ENCODE assay signal across 23 cellular contexts in the genomic region with DNA sequence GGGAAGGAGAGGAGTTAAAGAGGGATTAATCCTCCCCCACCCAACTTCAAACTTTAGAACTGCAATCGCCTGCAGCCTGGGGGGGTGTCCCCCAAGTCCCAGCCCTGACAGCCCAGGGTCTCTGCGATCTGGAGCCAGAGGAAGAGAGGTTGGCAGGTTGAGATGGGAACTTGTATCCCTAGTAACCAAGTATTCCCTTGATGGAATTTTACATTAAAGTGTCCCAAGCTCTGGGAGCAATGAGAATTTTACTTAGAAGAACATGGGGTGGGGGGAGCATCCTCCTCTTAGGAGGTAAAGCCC. TPM values are rescaled to one million over a fixed set of nuclear protein-coding genes. Genes with fewer than 3 reads are reported as not detected.
DNase-seq lines count a peak whose midpoint lies in the region; ATAC-seq and TF ChIP-seq lines count a peak whose summit lies in the region.
"Had no signal": no experiment of that assay in that cellular context is flagged by ENCODE, and none has a peak within 500 bp of the region (broad histone marks: within the 10 kb centered on the region; RNA-seq: fewer than 3 reads in every experiment).

No MANE protein-coding gene starts in this region.

- H2BK5ac ChIP-seq in IMR-90 (ENCODE audit: low read depth, low read length, poor library complexity, severe bottlenecking) = no peak overlapping the region

- H3K4me3 Mint-ChIP-seq in nephron (peak overlapping the region; percentile 73 to 84 (median 82)), type B pancreatic cell (peak overlapping the region; percentile 74)
- H3K4me3 Mint-ChIP-seq: activated naive CD8-positive, alpha-beta T cell treated with anti-CD3 and anti-CD28 coated beads, Interleukin-2, amount 10 ng/mL, durations not matched to agents 7 days and 5 days; dendritic cell treated with granulocyte-macrophage colony-stimulating factor and Interleukin-4, amounts not matched to agents 40 ng/mL and 50 ng/mL, for 4 days; immature natural killer cell; stimulated activated naive CD8-positive, alpha-beta T cell treated with anti-CD3 and anti-CD28 coated beads, Interleukin-15, Interleukin-2, amounts not matched to agents 100 ng/mL and 50 ng/mL, for 24 hours had no signal

- no peak overlapping the region; the same call in 1 of the 2 replicates for H2BK20ac ChIP-seq in IMR-90 (ENCODE audit: low read depth, low read length)

- dilution Hi-C loops in IMR-90 (cut with HindIII; ENCODE audit: low sequenced_read_pairs, unreplicated experiment) = no loop called here

- H3K27ac Mint-ChIP-seq in nephron = peak overlapping the region; percentile 87 to 99 (median 98)
- no peak overlapping the region for H3K27ac Mint-ChIP-seq in type B pancreatic cell
- H3K27ac Mint-ChIP-seq: activated naive CD8-positive, alpha-beta T cell treated with anti-CD3 and anti-CD28 coated beads, Interleukin-2, amount 10 ng/mL, durations not matched to agents 7 days and 5 days; CD4-positive, CD25-positive, alpha-beta regulatory T cell; dendritic cell treated with granulocyte-macrophage colony-stimulating factor and Interleukin-4, amounts not matched to agents 40 ng/mL and 50 ng/mL, for 4 days; immature natural killer cell; stimulated activated naive CD8-positive, alpha-beta T cell treated with anti-CD3 and anti-CD28 coated beads, Interleukin-15, Interleukin-2, amounts not matched to agents 100 ng/mL and 50 ng/mL, for 24 hours had no signal

- peaks cover 27 to 63% of the 10 kb centered on the region in 2 experiments for H3K79me1 ChIP-seq in IMR-90 (ENCODE audit: low read depth in 1 of 2, low read length in 2 of 2)

- CTCF ChIA-PET in IMR-90 (lab: Yijun Ruan, JAX) = no interaction called here

- H3K36me3 ChIP-seq in IMR-90 (ENCODE audit: control insufficient read depth, insufficient read depth, low read length) = peaks cover 21% of the 10 kb centered on the region
- H3K36me3 ChIP-seq: right atrium auricular region, WERI-Rb-1 had no signal

- BruUV-seq in IMR-90 (replicated peaks; lab: Mats Ljungman, UMichigan) = no TSS peak

- in situ Hi-C loops in IMR-90 (cut with MboI; ENCODE audit: low sequenced_read_pairs) = loop anchor here (10.0 to 25.0 kb wide), 5 partner anchors 490 to 1263 kb away; no protein-coding TSS in a partner anchor

- peak overlapping the region; percentile 47 for H4K5ac ChIP-seq in IMR-90 (ENCODE audit: low read depth, low read length)

- H3K27me3 Mint-ChIP-seq in nephron (ENCODE audit: low read depth) (peaks cover 73% of the 10 kb centered on the region), type B pancreatic cell (peaks cover 82% of the 10 kb centered on the region)

- H3K4me1 Mint-ChIP-seq in nephron (peaks cover 74% of the 10 kb centered on the region), type B pancreatic cell (ENCODE audit: unreplicated experiment) (peaks cover 45% of the 10 kb centered on the region)

- no peak overlapping the region for H2AK5ac ChIP-seq in IMR-90 (ENCODE audit: low read depth, low read length)

- H2BK120ac ChIP-seq in IMR-90 (ENCODE audit: low read depth, low read length) = peak overlapping the region; percentile 13

- H3K27me3 ChIP-seq in IMR-90 (ENCODE audit: control insufficient read depth, insufficient read depth, low read length) (no peaks in the 10 kb centered on the region), dorsolateral prefrontal cortex (peaks cover 0 to 47% (median 4%) of the 10 kb centered on the region in 45 donors)
- H3K27me3 ChIP-seq: right atrium auricular region had no signal

- POLR2A ChIA-PET in IMR-90 (lab: Charles Lee; ENCODE audit: unreplicated experiment) = no interaction called here

- intact Hi-C loops in IMR-90 (cut with micrococcal nuclease) = loop anchor here (2.0 to 5.0 kb wide), 2 partner anchors 72 to 738 kb away; no protein-coding TSS in a partner anchor
- intact Hi-C loops in dorsolateral prefrontal cortex (cut with DNase I) = loop anchor here (5.0 to 10.0 kb wide), 3 partner anchors 373 to 890 kb away; no protein-coding TSS in a partner anchor

- H3K4me2 ChIP-seq in IMR-90 (ENCODE audit: low read depth, low read length) = peak overlapping the region; percentile 69

- H2AFZ ChIP-seq in IMR-90 (replicated peaks; ENCODE audit: low read length, poor library complexity) = no peak overlapping the region

- no peak for ATAC-seq in IMR-90 (ENCODE audit: low read depth)
- ATAC-seq: mucosa of descending colon had no signal

- H3K4me1 ChIP-seq in IMR-90 (ENCODE audit: control insufficient read depth, insufficient read depth, low read length) = peaks cover 16% of the 10 kb centered on the region

- H2BK15ac ChIP-seq in IMR-90 (ENCODE audit: low read depth, low read length) = no peak overlapping the region; the same call in 2 of the 3 replicates

- 0 out of 2 replicates have a peak overlapping the region, but pooled peaks have one; percentile 3 for H3K4ac ChIP-seq in IMR-90 (ENCODE audit: low read depth, low read length)

- peak overlapping the region; percentile 60; the same call in 1 of the 2 replicates for H3K9ac ChIP-seq in IMR-90 (ENCODE audit: low read depth, low read length)

- H3K36me3 Mint-ChIP-seq in nephron (ENCODE audit: low read depth) = peaks cover 3% of the 10 kb centered on the region
- H3K36me3 Mint-ChIP-seq in type B pancreatic cell = no peaks in the 10 kb centered on the region
- H3K36me3 Mint-ChIP-seq: immature natural killer cell had no signal

- H3K9me1 ChIP-seq in IMR-90 (ENCODE audit: insufficient read depth, low read length) = no peaks in the 10 kb centered on the region

- H3K56ac ChIP-seq in IMR-90 (ENCODE audit: extremely low read depth, insufficient read depth, low read length) = no peak overlapping the region

- H3K9me3 ChIP-seq in IMR-90 (ENCODE audit: control insufficient read depth, insufficient read depth, low read length) = no peaks in the 10 kb centered on the region
- H3K9me3 ChIP-seq: mucosa of descending colon, right atrium auricular region had no signal

- H3K23ac ChIP-seq in IMR-90 (ENCODE audit: low read depth, low read length) = 0 out of 2 replicates have a peak overlapping the region, but pooled peaks have one; percentile 55

- no peak overlapping the region for H3K27ac ChIP-seq in IMR-90 (ENCODE audit: insufficient read depth, low read length)
- peak overlapping the region in 56 of 59 donors; percentile 4 to 100 (median 90) for H3K27ac ChIP-seq in dorsolateral prefrontal cortex
- H3K27ac ChIP-seq: WERI-Rb-1 had no signal

- no peak overlapping the region; the same call in none of the 2 replicates for H3K14ac ChIP-seq in IMR-90 (replicated peaks; ENCODE audit: low read depth, low read length)

- no peak for TF ChIP-seq RAD21 in IMR-90 (IDR thresholded peaks at IDR 0.05; ENCODE audit: low read length)

- TF ChIP-seq POLR2A in IMR-90 (IDR thresholded peaks at IDR 0.05; ENCODE audit: low read depth, low read length) = no peak

- H3K4me3 ChIP-seq in IMR-90 (ENCODE audit: insufficient read depth, low read depth, low read length) (no peak overlapping the region), dorsolateral prefrontal cortex (peak overlapping the region in 33 of 59 donors; percentile 1 to 90 (median 25))
- H3K4me3 ChIP-seq: mucosa of descending colon, right atrium auricular region had no signal

- no peaks in the 10 kb centered on the region for H4K20me1 ChIP-seq in IMR-90 (ENCODE audit: insufficient read depth, low read length)

- H3K9me3 Mint-ChIP-seq in nephron (no peaks in the 10 kb centered on the region), type B pancreatic cell (no peaks in the 10 kb centered on the region)
- H3K9me3 Mint-ChIP-seq: activated naive CD8-positive, alpha-beta T cell treated with anti-CD3 and anti-CD28 coated beads, Interleukin-2, amount 10 ng/mL, durations not matched to agents 7 days and 5 days; dendritic cell treated with granulocyte-macrophage colony-stimulating factor and Interleukin-4, amounts not matched to agents 40 ng/mL and 50 ng/mL, for 4 days; stimulated activated naive CD8-positive, alpha-beta T cell treated with anti-CD3 and anti-CD28 coated beads, Interleukin-15, Interleukin-2, amounts not matched to agents 100 ng/mL and 50 ng/mL, for 24 hours had no signal

- DNase-seq in IMR-90 (no peak), dorsolateral prefrontal cortex (no peak), type B pancreatic cell (ENCODE audit: extremely low spot score, unreplicated experiment) (no peak), NCI-H748 (lab: John Stamatoyannopoulos, UW; ENCODE audit: unreplicated experiment) (no peak), mesenteric fat pad (ENCODE audit: low spot score) (no peak), NCI-H146 (lab: John Stamatoyannopoulos, UW) (no peak)
- DNase-seq: activated CD4-positive, alpha-beta T cell treated with anti-CD3 and anti-CD28 coated beads, Interleukin-2, amount 50 U/mL, for 1 hour; activated naive CD8-positive, alpha-beta T cell treated with anti-CD3 and anti-CD28 coated beads, Interleukin-2, amount 10 ng/mL, durations not matched to agents 7 days and 5 days; CD4-positive, CD25-positive, alpha-beta regulatory T cell; foreskin fibroblast; immature natural killer cell; mucosa of descending colon; NCI-H2029; NCI-H2227 treated with DMSO at 0.1 percent for 48 hours; NCI-H774; nucleus accumbens; stimulated activated CD4-positive, alpha-beta T cell treated with anti-CD3 and anti-CD28 coated beads, Interleukin-12 subunit alpha, Interleukin-12 subunit beta, amount 100 ng/mL, for 4 hours; trophoblast cell; WERI-Rb-1 had no signal

- peak overlapping the region; percentile 3 to 27; a peak in 1 of 4 replicates for H4K8ac ChIP-seq in IMR-90 (ENCODE audit: low read depth in 2 of 2, low read length in 2 of 2)

- TF ChIP-seq CTCF in IMR-90 (conservative IDR thresholded peaks at IDR 0.05; ENCODE audit: low read depth, low read length) (no peak), dorsolateral prefrontal cortex (IDR thresholded peaks at IDR 0.05 in 54 of 56, conservative IDR thresholded peaks at IDR 0.05 in 2 of 56; ENCODE audit: low read depth in 1 of 56, partially characterized antibody in 56 of 56) (no peak), nephron (IDR thresholded peaks at IDR 0.05; ENCODE audit: unreplicated experiment in 3 of 3) (no peak), type B pancreatic cell (conservative IDR thresholded peaks at IDR 0.05) (no peak)

- no peak overlapping the region for H4K91ac ChIP-seq in IMR-90 (ENCODE audit: insufficient read depth, low read depth, low read length)

- peak overlapping the region; percentile 58 for H3K18ac ChIP-seq in IMR-90 (ENCODE audit: low read depth, low read length)

- no CpG with 5 or more reads among the region's 2 CpGs for WGBS in IMR-90 (ENCODE audit: extremely low coverage in 2 of 2, insufficient read length in 1 of 2), 2 experiments

- H2AK9ac ChIP-seq in IMR-90 (replicated peaks; ENCODE audit: low read depth, low read length, poor library complexity) = peak overlapping the region; percentile 26

RNA-seq across cellular contexts. Expression of gene NR2F1-AS1, which starts 6.1 kb away (rescaled TPM):
- total RNA-seq in IMR-90 (2012; rRNA removed) = 12.5 and 17.8 TPM in 2 replicates
- 12.1 and 12.8 TPM in 2 replicates for polyA plus RNA-seq in IMR-90 (2012; rRNA removed)
- 3.6 and 4.5 TPM in 2 replicates for polyA plus RNA-seq in IMR-90 (2012; cell fraction: cytosol; rRNA removed)
- 7.6 and 30.6 TPM in 2 replicates for polyA plus RNA-seq in IMR-90 (2012; cell fraction: nucleus; rRNA removed; ENCODE audit: low replicate concordance)
- 100 to 1,000 TPM in 43 of 120 experiments, 10 to 100 TPM in 77; 42.2 to 125 (median 96.4) TPM for total RNA-seq in dorsolateral prefrontal cortex
- 1.8 and 19.0 TPM in 2 replicates for total RNA-seq in type B pancreatic cell (ENCODE audit: low replicate concordance)
- 23.2 TPM for total RNA-seq in mesenteric fat pad
- total RNA-seq: activated naive CD8-positive, alpha-beta T cell treated with anti-CD3 and anti-CD28 coated beads, Interleukin-2, amount 10 ng/mL, durations not matched to agents 7 days and 5 days; CD4-positive, CD25-positive, alpha-beta regulatory T cell had no signal
- polyA plus RNA-seq: CD4-positive, CD25-positive, alpha-beta regulatory T cell; immature natural killer cell had no signal

RNA-seq across cellular contexts. Expression of gene NR2F1, which starts 8.1 kb away (rescaled TPM):
- total RNA-seq in IMR-90 (2012; rRNA removed) (18.1 and 19.0 TPM in 2 replicates), dorsolateral prefrontal cortex (100 to 1,000 TPM in 56 of 120 experiments, 10 to 100 TPM in 64; 46.1 to 145 (median 98.5) TPM), type B pancreatic cell (ENCODE audit: low replicate concordance) (6.6 and 126 TPM in 2 replicates), mesenteric fat pad (71.5 TPM)
- polyA plus RNA-seq in IMR-90 (2012; rRNA removed) = 160 and 175 TPM in 2 replicates
- 80.6 and 211 TPM in 2 replicates for polyA plus RNA-seq in IMR-90 (2012; cell fraction: cytosol; rRNA removed)
- 153 and 546 TPM in 2 replicates for polyA plus RNA-seq in IMR-90 (2012; cell fraction: nucleus; rRNA removed; ENCODE audit: low replicate concordance)
- total RNA-seq: activated naive CD8-positive, alpha-beta T cell treated with anti-CD3 and anti-CD28 coated beads, Interleukin-2, amount 10 ng/mL, durations not matched to agents 7 days and 5 days; CD4-positive, CD25-positive, alpha-beta regulatory T cell had no signal
- polyA plus RNA-seq: CD4-positive, CD25-positive, alpha-beta regulatory T cell; immature natural killer cell had no signal
